1 cellular context compared by ENCODE assay signal in genomic region chr21:25911730-25912401, GRCh38.
TF ChIP-seq lines count a peak whose summit lies in the region.

No MANE protein-coding gene starts in this region.

TF ChIP-seq in WTC11, 78 proteins besides CTCF, POLR2A, EP300 and RAD21 (continued from another document):
- TF ChIP-seq ZNF425 (CRISPR knock-in tag; conservative IDR thresholded peaks at IDR 0.05), result no peak
- TF ChIP-seq JUN (CRISPR knock-in tag; IDR thresholded peaks at IDR 0.05), result no peak
- no peak for TF ChIP-seq RORB (CRISPR knock-in tag; IDR thresholded peaks at IDR 0.05)
- TF ChIP-seq ATF1 (CRISPR knock-in tag; IDR thresholded peaks at IDR 0.05), result no peak
